Comparison of ENCODE assay signal across 24 cellular contexts in the genomic region with DNA sequence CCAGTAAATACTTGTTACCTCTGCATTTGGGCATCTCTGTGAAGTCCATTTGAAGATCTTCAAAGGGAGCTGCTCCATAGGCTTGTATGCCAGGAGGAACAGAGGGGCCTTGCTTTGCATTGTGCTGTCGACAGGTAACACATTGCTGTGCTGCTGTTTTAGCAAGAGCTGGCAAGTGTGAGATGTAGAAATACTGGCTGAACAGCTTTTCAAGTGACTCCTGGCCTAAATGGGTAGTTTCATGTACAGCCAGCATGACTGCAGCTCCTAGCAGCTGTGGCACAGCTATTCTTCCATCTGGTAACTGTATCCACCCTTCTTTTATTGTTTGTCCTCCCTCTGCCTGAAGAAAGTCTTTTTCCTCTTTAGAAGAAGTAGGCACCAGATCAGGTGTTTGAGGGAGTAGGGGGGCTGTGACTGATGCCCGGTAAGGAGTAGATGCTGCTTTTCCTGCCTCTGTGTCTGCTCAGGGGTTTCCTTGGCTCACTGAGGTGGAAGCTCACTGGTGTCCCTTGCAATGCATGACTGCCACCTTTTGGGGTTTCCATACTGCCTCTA.
DNase-seq lines count a peak whose midpoint lies in the region; FAIRE-seq and TF ChIP-seq lines count a peak whose summit lies in the region.
"Had no signal": no experiment of that assay in that cellular context is flagged by ENCODE, and none has a peak within 500 bp of the region (broad histone marks: within the 10 kb centered on the region; RNA-seq: fewer than 3 reads in every experiment).

No MANE protein-coding gene starts in this region.

- no peaks in the 10 kb centered on the region for H3K27me3 ChIP-seq in bronchial epithelial cell (ENCODE audit: control insufficient read depth, insufficient read depth, low read length)
- no peaks in the 10 kb centered on the region for H3K27me3 ChIP-seq in small intestine (ENCODE audit: control insufficient read depth in 2 of 2, insufficient read depth in 2 of 2, low read length in 2 of 2)
- H3K27me3 ChIP-seq: colonic mucosa had no signal

- DNase-seq in DMS 273 (lab: John Stamatoyannopoulos, UW; ENCODE audit: unreplicated experiment) (peak; percentile 0), DMS 273 treated with DMSO at 0.1 percent for 48 hours (lab: John Stamatoyannopoulos, UW) (no peak), LHCN-M2 (ENCODE audit: low read depth) (peak; percentile 10), bronchial epithelial cell (ENCODE audit: low read depth) (peak; percentile 73), nephron progenitor cell (no peak), HuH-7 (ENCODE audit: low spot score) (no peak), small intestine (no peak), NCI-H1436 (lab: John Stamatoyannopoulos, UW) (no peak)
- DNase-seq: colonic mucosa; H7; hypothalamus; mesendoderm; natural killer cell; NCI-H1930; NCI-H526; posterior cingulate gyrus; stimulated activated CD4-positive, alpha-beta T cell treated with anti-CD3 and anti-CD28 coated beads, Interleukin-2, amount 100 ng/mL, for 24 hours; stimulated activated naive CD8-positive, alpha-beta T cell treated with anti-CD3 and anti-CD28 coated beads, Interleukin-15, Interleukin-2, amounts not matched to agents 100 U/mL and 50 U/mL, for 24 hours had no signal

- H3K27ac ChIP-seq in small intestine (ENCODE audit: low read depth in 1 of 2, low read length in 1 of 2), result no peak overlapping the region
- H3K27ac ChIP-seq: 22Rv1, colonic mucosa had no signal

- no peak overlapping the region for H3K4me3 Mint-ChIP-seq in nephron progenitor cell
- H3K4me3 Mint-ChIP-seq: activated naive CD8-positive, alpha-beta T cell; activated T-helper 1 cell treated with anti-CD3 and anti-CD28 coated beads, Interleukin-12 subunit alpha, Interleukin-12 subunit beta, Interleukin-2, Interleukin-4 antibody, amounts not matched to agents 30 ng/mL and 10 ng/mL and 1 ng/mL, durations not matched to agents 14 hours and 24 hours and 36 hours; natural killer cell; T-helper 2 cell treated with Interferon-gamma antibody and Interleukin-4, amounts not matched to agents 5 μg/mL and 100 μg/mL, for 36 hours; type B pancreatic cell had no signal

- FAIRE-seq in bronchial epithelial cell (lab: Jason Lieb, UNC) (peak; percentile 92), small intestine (lab: Jason Lieb, UNC) (no peak)
- FAIRE-seq: endometrium had no signal

- WGBS in small intestine, 3 donors, result 78 to 89% (median 80%) methylated on average over 2 of the region's 2 CpGs

- no peaks in the 10 kb centered on the region for H3K36me3 Mint-ChIP-seq in nephron progenitor cell (ENCODE audit: low read depth)
- H3K36me3 Mint-ChIP-seq: activated naive CD8-positive, alpha-beta T cell; natural killer cell had no signal

- H3K4me3 ChIP-seq in bronchial epithelial cell (ENCODE audit: low read depth, low read length) (no peak overlapping the region), small intestine (ENCODE audit: low read depth in 1 of 2, low read length in 2 of 2) (no peak overlapping the region)
- H3K4me3 ChIP-seq: colonic mucosa had no signal

- no peak for TF ChIP-seq CTCF in bronchial epithelial cell (IDR thresholded peaks at IDR 0.05; ENCODE audit: insufficient read depth, low read length, severe bottlenecking)
- TF ChIP-seq CTCF in nephron progenitor cell (IDR thresholded peaks at IDR 0.05), result no peak

- H3K4me1 ChIP-seq in small intestine (ENCODE audit: control insufficient read depth in 2 of 2, insufficient read depth in 1 of 2, low read depth in 1 of 2, low read length in 1 of 2), result no peaks in the 10 kb centered on the region
- H3K4me1 ChIP-seq: colonic mucosa had no signal

- peak overlapping the region; percentile 48 for H3K27ac Mint-ChIP-seq in nephron progenitor cell
- H3K27ac Mint-ChIP-seq: activated naive CD8-positive, alpha-beta T cell; activated T-helper 1 cell treated with anti-CD3 and anti-CD28 coated beads, Interleukin-12 subunit alpha, Interleukin-12 subunit beta, Interleukin-2, Interleukin-4 antibody, amounts not matched to agents 30 ng/mL and 10 ng/mL and 1 ng/mL, durations not matched to agents 14 hours and 24 hours and 36 hours; natural killer cell; T-helper 2 cell treated with Interferon-gamma antibody and Interleukin-4, amounts not matched to agents 5 μg/mL and 100 μg/mL, for 36 hours had no signal

- H3K9me3 ChIP-seq in small intestine (ENCODE audit: control insufficient read depth, low read depth), result no peaks in the 10 kb centered on the region
- H3K9me3 ChIP-seq: colonic mucosa had no signal

- H3K27me3 Mint-ChIP-seq in nephron progenitor cell (ENCODE audit: low read depth, poor library complexity), result peaks cover 4% of the 10 kb centered on the region
- H3K27me3 Mint-ChIP-seq: activated naive CD8-positive, alpha-beta T cell; type B pancreatic cell had no signal

- no peaks in the 10 kb centered on the region for H3K4me1 Mint-ChIP-seq in nephron progenitor cell
- H3K4me1 Mint-ChIP-seq: natural killer cell had no signal

- peaks cover 16% of the 10 kb centered on the region for H3K9me3 Mint-ChIP-seq in nephron progenitor cell

- no peaks in the 10 kb centered on the region for H3K36me3 ChIP-seq in bronchial epithelial cell (ENCODE audit: control insufficient read depth, insufficient read depth, low read length)
- H3K36me3 ChIP-seq in small intestine (ENCODE audit: control insufficient read depth in 2 of 2, insufficient read depth in 2 of 2, low read length in 2 of 2), result no peaks in the 10 kb centered on the region
- H3K36me3 ChIP-seq: colonic mucosa had no signal

Comparison
In these comparisons a context has a peak if more than half of its experiments do, and no peak if none do; other contexts are left out.
1. DNase-seq: peak in DMS 273 (single experiment), LHCN-M2 (single experiment) and bronchial epithelial cell (single experiment); none in DMS 273 treated with DMSO at 0.1 percent for 48 hours (single experiment), nephron progenitor cell (single experiment), HuH-7 (single experiment), small intestine (single experiment) and NCI-H1436 (single experiment).